In genomic region chr14:31993521-31993941, GRCh38 we compare ENCODE assay signal across 22 cellular contexts.
DNase-seq lines count a peak whose midpoint lies in the region; ATAC-seq, FAIRE-seq and TF ChIP-seq lines count a peak whose summit lies in the region.
"Had no signal": no experiment of that assay in that cellular context is flagged by ENCODE, and none has a peak within 500 bp of the region (broad histone marks: within the 10 kb centered on the region; RNA-seq: fewer than 3 reads in every experiment).

No MANE protein-coding gene starts in this region.

- H3K4me1 Mint-ChIP-seq in activated T-cell treated with anti-CD3 and anti-CD28 coated beads, Interleukin-2, amount 50 U/mL, for 24 hours (ENCODE audit: low read depth) = no peaks in the 10 kb centered on the region
- H3K4me1 Mint-ChIP-seq in glutamatergic neuron (ENCODE audit: low read depth, unreplicated experiment) = peaks cover 8% of the 10 kb centered on the region
- H3K4me1 Mint-ChIP-seq: stimulated activated effector memory CD8-positive, alpha-beta T cell treated with anti-CD3 and anti-CD28 coated beads, Interleukin-12 subunit alpha, Interleukin-12 subunit beta, amount 100 ng/mL, for 72 hours had no signal

- H3K4me3 ChIP-seq in A549 = no peak overlapping the region
- no peak overlapping the region for H3K4me3 ChIP-seq in RWPE2 (ENCODE audit: severe bottlenecking)
- H3K4me3 ChIP-seq in cardiac muscle cell = no peak overlapping the region
- no peak overlapping the region for H3K4me3 ChIP-seq in right lobe of liver
- H3K4me3 ChIP-seq: colonic mucosa, lower lobe of right lung, transverse colon had no signal

- ATAC-seq in A549 = no peak
- ATAC-seq in RWPE2 (ENCODE audit: low read depth) = no peak
- peak; percentile 75 to 99 (median 88) for ATAC-seq in right lobe of liver
- ATAC-seq: foreskin keratinocyte; lower lobe of right lung; naive thymus-derived CD8-positive, alpha-beta T cell; Panc1; stimulated activated effector memory CD8-positive, alpha-beta T cell treated with anti-CD3 and anti-CD28 coated beads, Interleukin-12 subunit alpha, Interleukin-12 subunit beta, amount 100 ng/mL, for 72 hours had no signal

- WGBS in A549 (ENCODE audit: missing lambda C conversion rate) = 85% methylated on average over 3 of the region's 3 CpGs
- 51% methylated on average over 2 of the region's 3 CpGs for WGBS in right lobe of liver (ENCODE audit: insufficient coverage, low coverage, low lambda C conversion rate, missing lambda C conversion rate)

- no peak overlapping the region for H3K27ac Mint-ChIP-seq in activated T-cell treated with anti-CD3 and anti-CD28 coated beads, Interleukin-2, amount 50 U/mL, for 24 hours
- no peak overlapping the region for H3K27ac Mint-ChIP-seq in glutamatergic neuron (ENCODE audit: unreplicated experiment)
- H3K27ac Mint-ChIP-seq: naive thymus-derived CD8-positive, alpha-beta T cell; stimulated activated effector memory CD8-positive, alpha-beta T cell treated with anti-CD3 and anti-CD28 coated beads, Interleukin-12 subunit alpha, Interleukin-12 subunit beta, amount 100 ng/mL, for 72 hours had no signal

- H3K27ac ChIP-seq in A549 (peak overlapping the region; percentile 7 to 34; a peak in 4 of 6 replicates), RWPE2 (ENCODE audit: poor library complexity, severe bottlenecking) (peak overlapping the region; percentile 96), cardiac muscle cell (peak overlapping the region; percentile 71), right lobe of liver (no peak overlapping the region)
- H3K27ac ChIP-seq: colonic mucosa, foreskin keratinocyte, lower lobe of right lung had no signal

- no peaks in the 10 kb centered on the region for H3K27me3 Mint-ChIP-seq in activated T-cell treated with anti-CD3 and anti-CD28 coated beads, Interleukin-2, amount 50 U/mL, for 24 hours
- H3K27me3 Mint-ChIP-seq in glutamatergic neuron (ENCODE audit: unreplicated experiment) = no peaks in the 10 kb centered on the region

- TF ChIP-seq RAD21 in A549 (conservative IDR thresholded peaks at IDR 0.05 in 1 of 2, IDR thresholded peaks at IDR 0.05 in 1 of 2) = no peak

- POLR2A ChIA-PET in A549 (lab: Yijun Ruan, JAX) = no interaction called here

- no peaks in the 10 kb centered on the region for H3K9me3 Mint-ChIP-seq in activated T-cell treated with anti-CD3 and anti-CD28 coated beads, Interleukin-2, amount 50 U/mL, for 24 hours
- no peaks in the 10 kb centered on the region for H3K9me3 Mint-ChIP-seq in glutamatergic neuron (ENCODE audit: unreplicated experiment)
- H3K9me3 Mint-ChIP-seq: stimulated activated effector memory CD8-positive, alpha-beta T cell treated with anti-CD3 and anti-CD28 coated beads, Interleukin-12 subunit alpha, Interleukin-12 subunit beta, amount 100 ng/mL, for 72 hours had no signal

- no peak for TF ChIP-seq EP300 in A549 (IDR thresholded peaks at IDR 0.05)

- H3K4me2 ChIP-seq in A549 = no peak overlapping the region

- no peak for FAIRE-seq in A549 (lab: Jason Lieb, UNC)
- FAIRE-seq: A204.1, D721Med, GM19239 had no signal

- CTCF ChIA-PET in A549 (lab: Yijun Ruan, JAX) = interaction anchor here (1.0 to 1.4 kb wide), 4 partner anchors 42 to 483 kb away, joined by 3 to 4 read pairs (median 3); no protein-coding TSS in a partner anchor

- H3K36me3 Mint-ChIP-seq in activated T-cell treated with anti-CD3 and anti-CD28 coated beads, Interleukin-2, amount 50 U/mL, for 24 hours (ENCODE audit: low read depth) = no peaks in the 10 kb centered on the region
- no peaks in the 10 kb centered on the region for H3K36me3 Mint-ChIP-seq in glutamatergic neuron (ENCODE audit: unreplicated experiment)
- H3K36me3 Mint-ChIP-seq: naive thymus-derived CD8-positive, alpha-beta T cell; stimulated activated effector memory CD8-positive, alpha-beta T cell treated with anti-CD3 and anti-CD28 coated beads, Interleukin-12 subunit alpha, Interleukin-12 subunit beta, amount 100 ng/mL, for 72 hours had no signal

- no peak for TF ChIP-seq POLR2A in A549 (IDR thresholded peaks at IDR 0.05; ENCODE audit: low read length)
- TF ChIP-seq POLR2A in right lobe of liver (IDR thresholded peaks at IDR 0.05) = no peak

- H3K36me3 ChIP-seq in RWPE2 (ENCODE audit: low read depth) (no peaks in the 10 kb centered on the region), cardiac muscle cell (no peaks in the 10 kb centered on the region), right lobe of liver (no peaks in the 10 kb centered on the region)
- H3K36me3 ChIP-seq: colonic mucosa, lower lobe of right lung, transverse colon had no signal

- H3K4me3 Mint-ChIP-seq in activated T-cell treated with anti-CD3 and anti-CD28 coated beads, Interleukin-2, amount 50 U/mL, for 24 hours = no peak overlapping the region
- no peak overlapping the region for H3K4me3 Mint-ChIP-seq in glutamatergic neuron (ENCODE audit: unreplicated experiment)
- H3K4me3 Mint-ChIP-seq: naive thymus-derived CD8-positive, alpha-beta T cell; stimulated activated effector memory CD8-positive, alpha-beta T cell treated with anti-CD3 and anti-CD28 coated beads, Interleukin-12 subunit alpha, Interleukin-12 subunit beta, amount 100 ng/mL, for 72 hours had no signal

- DNase-seq in A549 (ENCODE audit: low read depth in 1 of 2, low spot score in 1 of 2) = no peak
- DNase-seq in RWPE2 (ENCODE audit: low spot score) = no peak
- DNase-seq in cardiac muscle cell (ENCODE audit: low read depth in 1 of 2, low spot score in 1 of 2) = peak; percentile 21 to 65
- no peak for DNase-seq in right lobe of liver
- DNase-seq in SHP77 (lab: John Stamatoyannopoulos, UW) = no peak
- no peak for DNase-seq in activated T-cell treated with anti-CD3 and anti-CD28 coated beads, Interleukin-2, amount 50 U/mL, for 24 hours
- no peak for DNase-seq in superior temporal gyrus (ENCODE audit: extremely low spot score)
- no peak for DNase-seq in glutamatergic neuron
- DNase-seq: anterior cingulate cortex; C1 segment of cervical spinal cord; colonic mucosa; foreskin keratinocyte; Kasumi-1; lower lobe of right lung; naive thymus-derived CD8-positive, alpha-beta T cell; NCI-H1417 treated with DMSO at 0.1 percent for 48 hours; transverse colon had no signal

- H3K9me3 ChIP-seq in A549 (no peaks in the 10 kb centered on the region), RWPE2 (ENCODE audit: severe bottlenecking) (no peaks in the 10 kb centered on the region), cardiac muscle cell (ENCODE audit: low read depth) (no peaks in the 10 kb centered on the region), right lobe of liver (no peaks in the 10 kb centered on the region)
- H3K9me3 ChIP-seq: colonic mucosa, lower lobe of right lung, transverse colon had no signal

- no peaks in the 10 kb centered on the region for H3K27me3 ChIP-seq in RWPE2 (ENCODE audit: insufficient read depth, poor library complexity, severe bottlenecking)
- H3K27me3 ChIP-seq in cardiac muscle cell = no peaks in the 10 kb centered on the region
- H3K27me3 ChIP-seq in right lobe of liver = no peaks in the 10 kb centered on the region
- H3K27me3 ChIP-seq: colonic mucosa, foreskin keratinocyte, transverse colon had no signal

- TF ChIP-seq CTCF in A549 (IDR thresholded peaks at IDR 0.05) (no peak), RWPE2 (IDR thresholded peaks at IDR 0.05; ENCODE audit: poor library complexity, severe bottlenecking) (no peak), cardiac muscle cell (IDR thresholded peaks at IDR 0.05; ENCODE audit: low read depth, low read length) (no peak), right lobe of liver (IDR thresholded peaks at IDR 0.05) (no peak), glutamatergic neuron (IDR thresholded peaks at IDR 0.05; ENCODE audit: partially characterized antibody, unreplicated experiment) (no peak)

- H3K4me1 ChIP-seq in A549 (peaks cover 49% of the 10 kb centered on the region), RWPE2 (ENCODE audit: insufficient read depth, poor library complexity, severe bottlenecking) (peaks cover 38% of the 10 kb centered on the region), cardiac muscle cell (ENCODE audit: low read depth) (peaks cover 26% of the 10 kb centered on the region), right lobe of liver (no peaks in the 10 kb centered on the region)
- H3K4me1 ChIP-seq: colonic mucosa, lower lobe of right lung had no signal

- intact Hi-C loops in right lobe of liver (cut with DNase I) = no loop called here

TF ChIP-seq in A549, 52 proteins besides CTCF, POLR2A, EP300 and RAD21 (continues in another document):
- TF ChIP-seq PHF8 (IDR thresholded peaks at IDR 0.05; ENCODE audit: borderline replicate concordance, low read depth) (no peak), SREBF2 (IDR thresholded peaks at IDR 0.05) (no peak), TP53 (CRISPR knock-in tag; IDR thresholded peaks at IDR 0.05) (no peak), RFX5 (IDR thresholded peaks at IDR 0.05) (no peak), RNF2 (IDR thresholded peaks at IDR 0.05; ENCODE audit: borderline replicate concordance, low read depth) (no peak), CBX2 (IDR thresholded peaks at IDR 0.05; ENCODE audit: borderline replicate concordance, low read depth) (no peak), MAFK (IDR thresholded peaks at IDR 0.05; ENCODE audit: partially characterized antibody) (no peak), ZFP36 (IDR thresholded peaks at IDR 0.05; ENCODE audit: borderline replicate concordance, partially characterized antibody) (no peak), CHD4 (IDR thresholded peaks at IDR 0.05; ENCODE audit: borderline replicate concordance) (no peak), EHF (CRISPR knock-in tag; IDR thresholded peaks at IDR 0.05) (no peak), TFCP2L1 (CRISPR knock-in tag; IDR thresholded peaks at IDR 0.05) (no peak), CBX8 (IDR thresholded peaks at IDR 0.05) (no peak)
- TF ChIP-seq, protein P1, sequence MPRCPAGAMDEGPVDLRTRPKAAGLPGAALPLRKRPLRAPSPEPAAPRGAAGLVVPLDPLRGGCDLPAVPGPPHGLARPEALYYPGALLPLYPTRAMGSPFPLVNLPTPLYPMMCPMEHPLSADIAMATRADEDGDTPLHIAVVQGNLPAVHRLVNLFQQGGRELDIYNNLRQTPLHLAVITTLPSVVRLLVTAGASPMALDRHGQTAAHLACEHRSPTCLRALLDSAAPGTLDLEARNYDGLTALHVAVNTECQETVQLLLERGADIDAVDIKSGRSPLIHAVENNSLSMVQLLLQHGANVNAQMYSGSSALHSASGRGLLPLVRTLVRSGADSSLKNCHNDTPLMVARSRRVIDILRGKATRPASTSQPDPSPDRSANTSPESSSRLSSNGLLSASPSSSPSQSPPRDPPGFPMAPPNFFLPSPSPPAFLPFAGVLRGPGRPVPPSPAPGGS (IDR thresholded peaks at IDR 0.05) = no peak

Comparison
In these comparisons a context has a peak if more than half of its experiments do, and no peak if none do; other contexts are left out.
1. ATAC-seq: peak in right lobe of liver (4 of 4); none in A549 (0 of 2) and RWPE2 (single experiment).
2. DNase-seq: peak in cardiac muscle cell (2 of 2); none in A549 (0 of 2), RWPE2 (single experiment), right lobe of liver (0 of 3), SHP77 (0 of 2), activated T-cell treated with anti-CD3 and anti-CD28 coated beads, Interleukin-2, amount 50 U/mL, for 24 hours (single experiment), superior temporal gyrus (single experiment) and glutamatergic neuron (single experiment).
3. H3K27ac ChIP-seq: peak in A549 (2 of 2), RWPE2 (single experiment) and cardiac muscle cell (single experiment); none in right lobe of liver (0 of 3).